25 cellular contexts compared by ENCODE assay signal in genomic region chr11:15768321-15768720, GRCh38.
DNase-seq lines count a peak whose midpoint lies in the region; ATAC-seq and TF ChIP-seq lines count a peak whose summit lies in the region.
"Had no signal": no experiment of that assay in that cellular context is flagged by ENCODE, and none has a peak within 500 bp of the region (broad histone marks: within the 10 kb centered on the region; RNA-seq: fewer than 3 reads in every experiment).

No MANE protein-coding gene starts in this region.

- H3K27ac Mint-ChIP-seq in Calu3 (ENCODE audit: unreplicated experiment) (peak overlapping the region; percentile 73), mesothelial cell of epicardium (peak overlapping the region; percentile 90)
- H3K27ac Mint-ChIP-seq: CD4-positive, CD25-positive, alpha-beta regulatory T cell; H9 had no signal

- H3K9ac ChIP-seq in colonic mucosa (ENCODE audit: low read depth in 2 of 2, low read length in 2 of 2) = peak overlapping the region in 1 of 2 donors; percentile 60
- H3K9ac ChIP-seq in trophoblast cell (ENCODE audit: low read length) = no peak overlapping the region
- H3K9ac ChIP-seq: BLaER1, GM23248 had no signal

- peaks cover 64% of the 10 kb centered on the region for H3K4me1 Mint-ChIP-seq in Calu3 (ENCODE audit: low read depth, unreplicated experiment)
- H3K4me1 Mint-ChIP-seq in mesothelial cell of epicardium = peaks cover 45% of the 10 kb centered on the region
- H3K4me1 Mint-ChIP-seq: CD4-positive, CD25-positive, alpha-beta regulatory T cell had no signal

- H3K9me3 Mint-ChIP-seq in Calu3 (ENCODE audit: low read depth, unreplicated experiment) = peaks cover 5% of the 10 kb centered on the region
- H3K9me3 Mint-ChIP-seq in mesothelial cell of epicardium = peaks cover 24% of the 10 kb centered on the region

- no peak overlapping the region for H3K4me2 ChIP-seq in trophoblast cell (ENCODE audit: low read length)
- H3K4me2 ChIP-seq: BLaER1 had no signal

- H3K27ac ChIP-seq in colonic mucosa (peak overlapping the region; percentile 80), trophoblast cell (ENCODE audit: low read depth, low read length) (no peak overlapping the region)
- H3K27ac ChIP-seq: BLaER1, GM23248, RWPE1 had no signal

- no peaks in the 10 kb centered on the region for H3K9me3 ChIP-seq in colonic mucosa
- no peaks in the 10 kb centered on the region for H3K9me3 ChIP-seq in trophoblast cell (ENCODE audit: insufficient read depth, low read depth, low read length)
- H3K9me3 ChIP-seq: BLaER1, MG63 had no signal

- H2AFZ ChIP-seq in trophoblast cell (ENCODE audit: insufficient read depth, low read length, poor library complexity) = no peak overlapping the region
- H2AFZ ChIP-seq: GM23248 had no signal

- no peak overlapping the region for H4K8ac ChIP-seq in trophoblast cell (ENCODE audit: low read depth, low read length)

- H3K79me1 ChIP-seq in trophoblast cell (ENCODE audit: low read length) = peaks cover 3% of the 10 kb centered on the region

- H3K18ac ChIP-seq in trophoblast cell (ENCODE audit: low read length) = no peak overlapping the region

- BruUV-seq in Calu3 (replicated peaks; lab: Mats Ljungman, UMichigan) = no TSS peak

- no peaks in the 10 kb centered on the region for H3K36me3 ChIP-seq in colonic mucosa
- peaks cover 0 to 2% of the 10 kb centered on the region in 2 experiments for H3K36me3 ChIP-seq in trophoblast cell (ENCODE audit: control insufficient read depth in 1 of 2, insufficient read depth in 2 of 2, low read length in 2 of 2)
- H3K36me3 ChIP-seq: BLaER1, MG63 had no signal

- DNase-seq in Calu3 = no peak
- DNase-seq in colonic mucosa = peak; percentile 25
- DNase-seq in mesothelial cell of epicardium (ENCODE audit: low spot score in 2 of 2, unreplicated experiment in 2 of 2) = no peak
- DNase-seq in trophoblast cell = no peak
- DNase-seq in NOMO-1 (lab: John Stamatoyannopoulos, UW; ENCODE audit: unreplicated experiment in 2 of 2) = no peak
- DNase-seq in GOT3 (lab: John Stamatoyannopoulos, UW) = no peak
- no peak for DNase-seq in NCI-H748 (lab: John Stamatoyannopoulos, UW; ENCODE audit: unreplicated experiment)
- DNase-seq: CD4-positive, CD25-positive, alpha-beta regulatory T cell; GM23248; H9; IMR-90; KG1; MG63; NCI-H1105 treated with DMSO at 0.1 percent for 48 hours; NCI-H146; NCI-H2029; NCI-H446; NCI-H524 treated with DMSO at 0.1 percent for 48 hours; NCI-H82; NK-92 treated with Interleukin-12 subunit alpha and Interleukin-12 subunit beta, amount 100 ng/mL, for 24 hours; SHP77 had no signal

- H3K27me3 Mint-ChIP-seq in Calu3 (ENCODE audit: unreplicated experiment) = no peaks in the 10 kb centered on the region
- H3K27me3 Mint-ChIP-seq in mesothelial cell of epicardium (ENCODE audit: low read depth) = no peaks in the 10 kb centered on the region
- H3K27me3 Mint-ChIP-seq: CD4-positive, CD25-positive, alpha-beta regulatory T cell had no signal

- no peaks in the 10 kb centered on the region for H3K4me1 ChIP-seq in colonic mucosa
- peaks cover 5 to 15% of the 10 kb centered on the region in 2 experiments for H3K4me1 ChIP-seq in trophoblast cell (ENCODE audit: control insufficient read depth in 1 of 2, insufficient read depth in 2 of 2, low read length in 2 of 2)
- H3K4me1 ChIP-seq: BLaER1 had no signal

- H4K91ac ChIP-seq in trophoblast cell (ENCODE audit: low read depth, low read length) = peak overlapping the region; percentile 61

- peak overlapping the region; percentile 72 for H2BK12ac ChIP-seq in trophoblast cell (ENCODE audit: low read length)

- H3K14ac ChIP-seq in trophoblast cell (ENCODE audit: low read length) = peak overlapping the region; percentile 40

- H4K12ac ChIP-seq in trophoblast cell (ENCODE audit: low read depth, low read length) = no peak overlapping the region

- intact Hi-C loops in Calu3 (cut with micrococcal nuclease; ENCODE audit: unreplicated experiment) (loop anchor here (2.0 kb wide), 1 partner anchor 50 kb away; no protein-coding TSS in a partner anchor), colonic mucosa (cut with DNase I) (loop anchor here (5.0 kb wide), 1 partner anchor 116 kb away; no protein-coding TSS in a partner anchor)

- H3K4ac ChIP-seq in trophoblast cell (ENCODE audit: low read depth, low read length) = no peak overlapping the region

- no peak overlapping the region for H3K4me3 Mint-ChIP-seq in Calu3 (ENCODE audit: low read depth, unreplicated experiment)
- no peak overlapping the region for H3K4me3 Mint-ChIP-seq in mesothelial cell of epicardium
- H3K4me3 Mint-ChIP-seq: CD4-positive, CD25-positive, alpha-beta regulatory T cell; H9 had no signal

- H3K27me3 ChIP-seq in colonic mucosa = no peaks in the 10 kb centered on the region
- no peaks in the 10 kb centered on the region for H3K27me3 ChIP-seq in trophoblast cell (ENCODE audit: insufficient read depth, low read length)
- H3K27me3 ChIP-seq: BLaER1, MG63 had no signal

- H3K4me3 ChIP-seq in colonic mucosa = no peak overlapping the region
- no peak overlapping the region for H3K4me3 ChIP-seq in trophoblast cell (ENCODE audit: low read depth, low read length)
- H3K4me3 ChIP-seq: BLaER1, GM23248, MG63 had no signal

- H2BK120ac ChIP-seq in trophoblast cell (ENCODE audit: insufficient read depth, low read length, poor library complexity) = peak overlapping the region; percentile 58

- H3K36me3 Mint-ChIP-seq in Calu3 (ENCODE audit: insufficient read depth, unreplicated experiment) = peaks cover 5% of the 10 kb centered on the region
- H3K36me3 Mint-ChIP-seq in mesothelial cell of epicardium = peaks cover 9% of the 10 kb centered on the region
- H3K36me3 Mint-ChIP-seq: CD4-positive, CD25-positive, alpha-beta regulatory T cell had no signal

- no peak for ATAC-seq in SK-N-SH treated with all-trans-retinoic acid at 6 μM for 48 hours
- ATAC-seq: Panc1 had no signal

- WGBS in trophoblast cell (ENCODE audit: extremely low coverage, insufficient coverage, insufficient read length) = no CpG with 5 or more reads among the region's 5 CpGs

- peak overlapping the region; percentile 23 for H2AK5ac ChIP-seq in trophoblast cell (ENCODE audit: low read length)

- no peaks in the 10 kb centered on the region for H3K79me2 ChIP-seq in trophoblast cell (ENCODE audit: control insufficient read depth, insufficient read depth, low read length, poor library complexity)

- no peak overlapping the region for H3K23ac ChIP-seq in trophoblast cell (ENCODE audit: low read length)

- TF ChIP-seq CTCF in Calu3 (IDR thresholded peaks at IDR 0.05; ENCODE audit: unreplicated experiment) (no peak), colonic mucosa (IDR thresholded peaks at IDR 0.05) (no peak), mesothelial cell of epicardium (IDR thresholded peaks at IDR 0.05; ENCODE audit: unreplicated experiment) (no peak)

- peak overlapping the region; percentile 33 for H2BK5ac ChIP-seq in trophoblast cell (ENCODE audit: low read depth, low read length, poor library complexity)

- CTCF ChIA-PET in Calu3 (lab: Charles Lee) = no interaction called here

TF ChIP-seq in SK-N-SH treated with all-trans-retinoic acid at 6 μM for 48 hours, 23 proteins besides CTCF, POLR2A, EP300 and RAD21 (continues in another document):
- no peak for TF ChIP-seq TCF4 (CRISPR knock-in tag; IDR thresholded peaks at IDR 0.05; ENCODE audit: borderline replicate concordance)
- TF ChIP-seq POU6F1 (CRISPR knock-in tag; IDR thresholded peaks at IDR 0.05; ENCODE audit: borderline replicate concordance, low read depth) = no peak
- no peak for TF ChIP-seq TSHZ2 (CRISPR knock-in tag; IDR thresholded peaks at IDR 0.05)
- TF ChIP-seq ARNTL (CRISPR knock-in tag; IDR thresholded peaks at IDR 0.05; ENCODE audit: borderline replicate concordance, low read depth) = no peak
- TF ChIP-seq ZNF8 (CRISPR knock-in tag; IDR thresholded peaks at IDR 0.05) = no peak
- no peak for TF ChIP-seq ZNF565 (CRISPR knock-in tag; conservative IDR thresholded peaks at IDR 0.05; ENCODE audit: low read depth)
- TF ChIP-seq TOX (CRISPR knock-in tag; IDR thresholded peaks at IDR 0.05; ENCODE audit: borderline replicate concordance) = no peak
